Comparison of ENCODE assay signal across 14 cellular contexts in the genomic region with DNA sequence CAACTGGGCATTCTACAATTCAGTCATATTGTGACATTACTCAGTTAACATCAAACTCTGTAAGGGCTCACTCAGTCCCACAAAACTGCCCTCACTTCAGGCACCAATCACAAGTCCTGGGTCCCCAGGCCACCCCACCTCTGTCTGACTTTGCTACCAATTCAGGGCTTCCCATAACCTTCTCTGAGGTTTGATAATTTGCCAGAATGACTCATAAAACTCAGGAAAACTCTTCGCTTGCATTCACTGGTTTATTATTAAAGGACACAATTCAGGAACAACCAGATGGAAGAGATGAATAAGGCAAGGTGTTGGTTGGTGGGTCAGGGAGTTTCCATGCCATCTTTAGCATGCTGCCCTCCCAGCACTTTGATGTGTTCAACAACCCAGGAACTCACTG. TPM values are rescaled to one million over a fixed set of nuclear protein-coding genes. Genes with fewer than 3 reads are reported as not detected.
DNase-seq lines count a peak whose midpoint lies in the region; ATAC-seq and TF ChIP-seq lines count a peak whose summit lies in the region.
"Had no signal": no experiment of that assay in that cellular context is flagged by ENCODE, and none has a peak within 500 bp of the region (broad histone marks: within the 10 kb centered on the region; RNA-seq: fewer than 3 reads in every experiment).

No MANE protein-coding gene starts in this region.

- H3K4me3 ChIP-seq in astrocyte of the spinal cord (ENCODE audit: low read depth, low read length): no peak overlapping the region
- no peak overlapping the region for H3K4me3 ChIP-seq in gastrocnemius medialis
- H3K4me3 ChIP-seq: lower lobe of right lung, vagina had no signal

- no peak overlapping the region for H3K27ac Mint-ChIP-seq in activated CD4-positive, alpha-beta memory T cell treated with anti-CD3 and anti-CD28 coated beads, Interleukin-2, amount 10 ng/mL, durations not matched to agents 7 days and 5 days
- H3K27ac Mint-ChIP-seq in activated CD4-positive, alpha-beta T cell treated with anti-CD3 and anti-CD28 coated beads for 36 hours: no peak overlapping the region
- H3K27ac Mint-ChIP-seq: activated CD4-positive, alpha-beta memory T cell treated with anti-CD3 and anti-CD28 coated beads for 36 hours had no signal

- H3K27me3 ChIP-seq in gastrocnemius medialis: no peaks in the 10 kb centered on the region
- H3K27me3 ChIP-seq: vagina had no signal

- peaks cover 7% of the 10 kb centered on the region for H3K4me1 Mint-ChIP-seq in activated CD4-positive, alpha-beta memory T cell treated with anti-CD3 and anti-CD28 coated beads, Interleukin-2, amount 10 ng/mL, durations not matched to agents 7 days and 5 days
- peaks cover 32% of the 10 kb centered on the region for H3K4me1 Mint-ChIP-seq in activated CD4-positive, alpha-beta T cell treated with anti-CD3 and anti-CD28 coated beads for 36 hours

- H3K4me1 ChIP-seq in gastrocnemius medialis: peaks cover 7 to 20% of the 10 kb centered on the region in 2 donors

- TF ChIP-seq CTCF in astrocyte of the spinal cord (IDR thresholded peaks at IDR 0.05; ENCODE audit: low read depth, low read length) (no peak), gastrocnemius medialis (IDR thresholded peaks at IDR 0.05 in 4 of 5, conservative IDR thresholded peaks at IDR 0.05 in 1 of 5) (no peak)

- in situ Hi-C loops in astrocyte of the spinal cord (cut with HindIII; ENCODE audit: low sequenced_read_pairs): no loop called here
- in situ Hi-C loops in gastrocnemius medialis (cut with MboI; ENCODE audit: low sequenced_read_pairs in 4 of 4): no loop called here

- H3K27me3 Mint-ChIP-seq in activated CD4-positive, alpha-beta memory T cell treated with anti-CD3 and anti-CD28 coated beads, Interleukin-2, amount 10 ng/mL, durations not matched to agents 7 days and 5 days: no peaks in the 10 kb centered on the region
- no peaks in the 10 kb centered on the region for H3K27me3 Mint-ChIP-seq in activated CD4-positive, alpha-beta T cell treated with anti-CD3 and anti-CD28 coated beads for 36 hours
- H3K27me3 Mint-ChIP-seq: activated CD4-positive, alpha-beta memory T cell treated with anti-CD3 and anti-CD28 coated beads for 36 hours; CD4-positive, CD25-positive, alpha-beta regulatory T cell had no signal

- intact Hi-C loops in activated CD4-positive, alpha-beta T cell treated with anti-CD3 and anti-CD28 coated beads for 36 hours (cut with DNase I, micrococcal nuclease): no loop called here
- intact Hi-C loops in gastrocnemius medialis (cut with DNase I; ENCODE audit: low total_unique reads): no loop called here

- POLR2A ChIA-PET in activated CD4-positive, alpha-beta memory T cell treated with anti-CD3 and anti-CD28 coated beads, Interleukin-2, amount 10 ng/mL, durations not matched to agents 7 days and 5 days (lab: Charles Lee): no interaction called here
- POLR2A ChIA-PET in activated CD4-positive, alpha-beta T cell treated with anti-CD3 and anti-CD28 coated beads for 36 hours (lab: Charles Lee): no interaction called here

- ATAC-seq in activated CD4-positive, alpha-beta T cell treated with anti-CD3 and anti-CD28 coated beads for 36 hours: no peak
- ATAC-seq in gastrocnemius medialis: no peak
- no peak for ATAC-seq in GM21360 (IDR thresholded peaks at IDR 0.05; ENCODE audit: unreplicated experiment)
- ATAC-seq: lower lobe of right lung, sciatic nerve had no signal

- no peaks in the 10 kb centered on the region for H3K9me3 ChIP-seq in gastrocnemius medialis
- H3K9me3 ChIP-seq: lower lobe of right lung, vagina had no signal

- CTCF ChIA-PET in activated CD4-positive, alpha-beta memory T cell treated with anti-CD3 and anti-CD28 coated beads, Interleukin-2, amount 10 ng/mL, durations not matched to agents 7 days and 5 days (lab: Charles Lee): no interaction called here
- CTCF ChIA-PET in activated CD4-positive, alpha-beta T cell treated with anti-CD3 and anti-CD28 coated beads for 36 hours (lab: Charles Lee): no interaction called here

- no peaks in the 10 kb centered on the region for H3K9me3 Mint-ChIP-seq in activated CD4-positive, alpha-beta memory T cell treated with anti-CD3 and anti-CD28 coated beads, Interleukin-2, amount 10 ng/mL, durations not matched to agents 7 days and 5 days
- H3K9me3 Mint-ChIP-seq in activated CD4-positive, alpha-beta T cell treated with anti-CD3 and anti-CD28 coated beads for 36 hours (ENCODE audit: low read depth): no peaks in the 10 kb centered on the region
- H3K9me3 Mint-ChIP-seq: activated CD4-positive, alpha-beta memory T cell treated with anti-CD3 and anti-CD28 coated beads for 36 hours had no signal

- H3K36me3 Mint-ChIP-seq in activated CD4-positive, alpha-beta memory T cell treated with anti-CD3 and anti-CD28 coated beads, Interleukin-2, amount 10 ng/mL, durations not matched to agents 7 days and 5 days (ENCODE audit: low read depth): peaks cover 13% of the 10 kb centered on the region
- H3K36me3 Mint-ChIP-seq in activated CD4-positive, alpha-beta T cell treated with anti-CD3 and anti-CD28 coated beads for 36 hours (ENCODE audit: low read depth): peaks cover 16% of the 10 kb centered on the region

- H3K4me3 Mint-ChIP-seq in activated CD4-positive, alpha-beta memory T cell treated with anti-CD3 and anti-CD28 coated beads, Interleukin-2, amount 10 ng/mL, durations not matched to agents 7 days and 5 days: no peak overlapping the region
- no peak overlapping the region for H3K4me3 Mint-ChIP-seq in activated CD4-positive, alpha-beta T cell treated with anti-CD3 and anti-CD28 coated beads for 36 hours
- H3K4me3 Mint-ChIP-seq: activated CD4-positive, alpha-beta memory T cell treated with anti-CD3 and anti-CD28 coated beads for 36 hours; CD4-positive, CD25-positive, alpha-beta regulatory T cell had no signal

- DNase-seq in AG08396 (ENCODE audit: low spot score) (peak; percentile 33), HK-2 (ENCODE audit: unreplicated experiment) (peak; percentile 25), astrocyte of the spinal cord (ENCODE audit: low read depth, low spot score) (peak; percentile 84), kidney glomerular epithelial cell (lab: John Stamatoyannopoulos, UW) (peak; percentile 81), gastrocnemius medialis (no peak)
- no peak for DNase-seq in activated CD4-positive, alpha-beta memory T cell treated with anti-CD3 and anti-CD28 coated beads, Interleukin-2, amount 10 ng/mL, durations not matched to agents 7 days and 5 days
- DNase-seq in activated CD4-positive, alpha-beta T cell treated with anti-CD3 and anti-CD28 coated beads for 36 hours: no peak
- DNase-seq: activated CD4-positive, alpha-beta memory T cell treated with anti-CD3 and anti-CD28 coated beads for 36 hours; CD4-positive, CD25-positive, alpha-beta regulatory T cell; lower lobe of right lung; MM.1S had no signal

- H3K36me3 ChIP-seq in gastrocnemius medialis: no peaks in the 10 kb centered on the region
- H3K36me3 ChIP-seq: lower lobe of right lung, vagina had no signal

- H3K27ac ChIP-seq in gastrocnemius medialis: no peak overlapping the region
- H3K27ac ChIP-seq: lower lobe of right lung, vagina had no signal

- no peak for TF ChIP-seq POLR2A in gastrocnemius medialis (IDR thresholded peaks at IDR 0.05)

RNA-seq across cellular contexts. Expression of a gene that starts 41.3 kb away (rescaled TPM):
- total RNA-seq in activated CD4-positive, alpha-beta memory T cell treated with anti-CD3 and anti-CD28 coated beads, Interleukin-2, amount 10 ng/mL, durations not matched to agents 7 days and 5 days: 10 to 100 TPM; 38.7 to 40.8 TPM
- total RNA-seq in activated CD4-positive, alpha-beta T cell treated with anti-CD3 and anti-CD28 coated beads for 36 hours: 10 to 100 TPM; 37.4 to 56.6 TPM
- total RNA-seq in gastrocnemius medialis: 10 to 100 TPM; 22.3 to 27.6 (median 25.5) TPM

RNA-seq across cellular contexts. Expression of a gene that starts 46.4 kb away (rescaled TPM):
- total RNA-seq in activated CD4-positive, alpha-beta memory T cell treated with anti-CD3 and anti-CD28 coated beads, Interleukin-2, amount 10 ng/mL, durations not matched to agents 7 days and 5 days: 10 to 100 TPM; 69.4 to 70.1 TPM
- total RNA-seq in activated CD4-positive, alpha-beta T cell treated with anti-CD3 and anti-CD28 coated beads for 36 hours: 100 to 1,000 TPM in 1 of 2 experiments, 10 to 100 TPM in 1; 75.6 to 135 TPM
- total RNA-seq in gastrocnemius medialis: 10 to 100 TPM; 11.7 to 28.7 (median 14.8) TPM

Comparison
In these comparisons a context has a peak if more than half of its experiments do, and no peak if none do; other contexts are left out.
1. DNase-seq: peak in AG08396 (single experiment), HK-2 (single experiment), astrocyte of the spinal cord (single experiment) and kidney glomerular epithelial cell (single experiment); none in activated CD4-positive, alpha-beta memory T cell treated with anti-CD3 and anti-CD28 coated beads, Interleukin-2, amount 10 ng/mL, durations not matched to agents 7 days and 5 days (single experiment), activated CD4-positive, alpha-beta T cell treated with anti-CD3 and anti-CD28 coated beads for 36 hours (single experiment) and gastrocnemius medialis (0 of 2).